1 cellular context compared by ENCODE assay signal in genomic region chr6:156713548-156713947, GRCh38.
TF ChIP-seq lines count a peak whose summit lies in the region.

No MANE protein-coding gene starts in this region.

TF ChIP-seq in HEK293, 187 proteins besides CTCF, POLR2A, EP300 and RAD21 (continued from another document):
- TF ChIP-seq ZNF513 (tag by site-specific recombination; IDR thresholded peaks at IDR 0.05) (peak; percentile 70), EGR2 (tag by site-specific recombination; IDR thresholded peaks at IDR 0.05; ENCODE audit: low read depth) (peak; percentile 72), ZNF280D (tag by site-specific recombination; IDR thresholded peaks at IDR 0.05) (no peak), ZNF157 (tag by site-specific recombination; IDR thresholded peaks at IDR 0.05) (no peak), YY1 (tag by site-specific recombination; IDR thresholded peaks at IDR 0.05) (no peak)
